Comparison of ENCODE assay signal across 9 cellular contexts in the genomic region with DNA sequence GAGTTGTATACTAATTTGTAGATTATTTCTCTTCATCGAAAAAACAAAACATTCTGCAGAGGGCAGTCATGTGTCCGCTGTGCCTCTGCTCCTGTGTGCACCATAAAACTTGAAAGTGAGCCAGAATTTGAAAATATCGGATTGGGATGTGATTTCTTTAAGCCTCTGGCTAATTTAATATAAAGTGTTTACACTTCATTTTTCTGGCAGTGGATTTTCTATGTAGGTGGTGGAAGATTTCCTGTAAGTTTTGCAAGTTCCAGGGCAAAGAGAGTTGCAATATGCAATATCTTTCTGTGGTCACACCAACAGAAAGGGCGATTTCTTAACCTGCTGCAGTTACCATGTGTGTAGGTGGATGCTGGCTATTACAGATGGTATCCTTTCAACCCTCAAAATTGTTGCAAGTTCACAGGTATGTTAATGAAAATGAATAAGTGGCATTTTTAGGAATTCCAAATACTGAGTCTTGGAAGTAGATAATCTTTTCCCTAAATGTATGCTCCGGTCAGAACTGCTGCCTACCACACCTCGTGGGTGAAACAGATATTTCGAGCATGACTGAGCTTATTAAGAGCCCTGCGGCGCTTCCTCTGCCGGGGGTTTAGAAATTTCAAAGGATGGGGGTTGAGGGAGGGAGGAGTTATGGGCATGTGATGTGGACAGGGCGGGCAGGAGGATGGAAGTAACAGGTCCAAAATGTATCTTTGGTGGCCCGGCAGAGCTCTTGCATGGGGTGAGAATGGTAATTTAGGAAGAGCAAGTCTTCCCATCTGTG.
DNase-seq lines count a peak whose midpoint lies in the region; ATAC-seq and TF ChIP-seq lines count a peak whose summit lies in the region.
"Had no signal": no experiment of that assay in that cellular context is flagged by ENCODE, and none has a peak within 500 bp of the region (broad histone marks: within the 10 kb centered on the region; RNA-seq: fewer than 3 reads in every experiment).

No MANE protein-coding gene starts in this region.

- DNase-seq in COLO829 (ENCODE audit: low spot score) (peak; percentile 95), HFFc6 (peak; percentile 87), SKM-1 (lab: John Stamatoyannopoulos, UW; ENCODE audit: unreplicated experiment) (peak; percentile 96), immature natural killer cell (no peak), GM13977 (ENCODE audit: low spot score) (no peak), occipital lobe (lab: John Stamatoyannopoulos, UW) (no peak)
- DNase-seq in stimulated activated effector memory CD8-positive, alpha-beta T cell treated with anti-CD3 and anti-CD28 coated beads, Interleukin-12 subunit alpha, Interleukin-12 subunit beta, amount 100 ng/mL, for 72 hours (ENCODE audit: low spot score in 2 of 2), result no peak

- peak; percentile 23; the same call in 1 of the 2 replicates for TF ChIP-seq CTCF in HFFc6 (IDR thresholded peaks at IDR 0.05)
- no peak for TF ChIP-seq CTCF in GM13977 (IDR thresholded peaks at IDR 0.05; ENCODE audit: extremely low read depth, insufficient read depth, missing control alignments)

- peak overlapping the region; percentile 84 for H3K27ac Mint-ChIP-seq in HFFc6
- H3K27ac Mint-ChIP-seq in immature natural killer cell, result peak overlapping the region in 1 of 6 donors; percentile 12
- no peak overlapping the region for H3K27ac Mint-ChIP-seq in stimulated activated effector memory CD8-positive, alpha-beta T cell treated with anti-CD3 and anti-CD28 coated beads, Interleukin-12 subunit alpha, Interleukin-12 subunit beta, amount 100 ng/mL, for 72 hours

- H3K36me3 Mint-ChIP-seq in HFFc6 (ENCODE audit: low read depth), result peaks cover 13% of the 10 kb centered on the region
- peaks cover 0 to 3% (median 0%) of the 10 kb centered on the region in 3 donors for H3K36me3 Mint-ChIP-seq in immature natural killer cell
- H3K36me3 Mint-ChIP-seq in stimulated activated effector memory CD8-positive, alpha-beta T cell treated with anti-CD3 and anti-CD28 coated beads, Interleukin-12 subunit alpha, Interleukin-12 subunit beta, amount 100 ng/mL, for 72 hours, result no peaks in the 10 kb centered on the region

- peak overlapping the region; percentile 83 for H3K4me3 Mint-ChIP-seq in HFFc6
- peak overlapping the region in 3 of 5 donors; percentile 5 to 59 (median 10) for H3K4me3 Mint-ChIP-seq in immature natural killer cell
- H3K4me3 Mint-ChIP-seq in stimulated activated effector memory CD8-positive, alpha-beta T cell treated with anti-CD3 and anti-CD28 coated beads, Interleukin-12 subunit alpha, Interleukin-12 subunit beta, amount 100 ng/mL, for 72 hours, result no peak overlapping the region

- no peaks in the 10 kb centered on the region; the same call in 1 of the 2 replicates for H3K9me3 Mint-ChIP-seq in HFFc6
- H3K9me3 Mint-ChIP-seq in immature natural killer cell, result no peaks in the 10 kb centered on the region
- no peaks in the 10 kb centered on the region for H3K9me3 Mint-ChIP-seq in stimulated activated effector memory CD8-positive, alpha-beta T cell treated with anti-CD3 and anti-CD28 coated beads, Interleukin-12 subunit alpha, Interleukin-12 subunit beta, amount 100 ng/mL, for 72 hours

- H3K4me1 Mint-ChIP-seq in HFFc6 (ENCODE audit: low read depth) (peaks cover 86% of the 10 kb centered on the region), immature natural killer cell (peaks cover 13 to 15% of the 10 kb centered on the region in 2 donors)
- no peaks in the 10 kb centered on the region for H3K4me1 Mint-ChIP-seq in stimulated activated effector memory CD8-positive, alpha-beta T cell treated with anti-CD3 and anti-CD28 coated beads, Interleukin-12 subunit alpha, Interleukin-12 subunit beta, amount 100 ng/mL, for 72 hours

- in situ Hi-C loops in GM13977 (cut with MboI; ENCODE audit: low pct_unique_long_range_greater_than_20kb, low sequenced_read_pairs, unreplicated experiment), result no loop called here

- H3K27me3 Mint-ChIP-seq in HFFc6 (ENCODE audit: insufficient read depth) (no peaks in the 10 kb centered on the region; the same call in none of the 2 replicates), immature natural killer cell (ENCODE audit: low read depth in 3 of 3) (peaks cover 2 to 3% (median 2%) of the 10 kb centered on the region in 3 donors)

- no peak for ATAC-seq in stimulated activated effector memory CD8-positive, alpha-beta T cell treated with anti-CD3 and anti-CD28 coated beads, Interleukin-12 subunit alpha, Interleukin-12 subunit beta, amount 100 ng/mL, for 72 hours
- ATAC-seq in HG03196 (IDR thresholded peaks at IDR 0.05; ENCODE audit: unreplicated experiment), result no peak
- ATAC-seq: K562 had no signal

Comparison
In these comparisons a context has a peak if more than half of its experiments do, and no peak if none do; other contexts are left out.
1. DNase-seq: peak in COLO829 (single experiment), HFFc6 (single experiment) and SKM-1 (single experiment); none in immature natural killer cell (0 of 3), GM13977 (single experiment), stimulated activated effector memory CD8-positive, alpha-beta T cell treated with anti-CD3 and anti-CD28 coated beads, Interleukin-12 subunit alpha, Interleukin-12 subunit beta, amount 100 ng/mL, for 72 hours (0 of 2) and occipital lobe (single experiment).